12 cellular contexts compared by ENCODE assay signal in the genomic region with DNA sequence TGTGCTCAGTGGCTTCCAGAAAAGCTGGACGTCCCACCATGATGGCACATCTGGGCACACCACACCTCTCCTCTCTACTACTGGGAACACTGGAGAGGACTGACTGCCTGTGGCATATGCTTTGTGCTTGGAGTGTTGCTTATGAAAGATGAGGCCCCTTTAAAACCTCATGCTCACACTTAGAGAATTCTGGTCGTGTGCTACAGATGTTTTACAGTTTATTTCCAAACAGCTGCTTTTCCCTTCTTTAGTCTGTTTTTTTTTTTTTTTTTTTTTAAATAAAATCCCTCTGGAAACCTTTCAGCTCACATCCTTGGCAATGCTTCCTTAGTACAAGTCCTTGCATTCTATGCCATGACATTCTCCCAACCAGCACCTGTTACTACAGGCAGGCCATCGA.
"Had no signal": no experiment of that assay in that cellular context is flagged by ENCODE, and none has a peak within 500 bp of the region (broad histone marks: within the 10 kb centered on the region; RNA-seq: fewer than 3 reads in every experiment).

No MANE protein-coding gene starts in this region.

- H3K4me1 ChIP-seq: psoas muscle had no signal

- H3K27me3 ChIP-seq: thyroid gland had no signal

- H3K36me3 ChIP-seq: thyroid gland had no signal

- H3K4me3 ChIP-seq: coronary artery, psoas muscle, thyroid gland had no signal

- H3K9me3 ChIP-seq: psoas muscle, thyroid gland had no signal

- ATAC-seq: SK-N-SH treated with all-trans-retinoic acid at 6 μM for 48 hours, WTC11 had no signal

- H3K27ac ChIP-seq: psoas muscle, thyroid gland had no signal

- DNase-seq: activated CD4-positive, alpha-beta T cell treated with anti-CD3 and anti-CD28 coated beads, Interleukin-2, amount 10 ng/mL, durations not matched to agents 24 days and 14 days; activated naive CD4-positive, alpha-beta T cell treated with anti-CD3 and anti-CD28 coated beads, Interleukin-2, amount 10 ng/mL, durations not matched to agents 7 days and 5 days; activated T-cell treated with anti-CD3 and anti-CD28 coated beads for 4 hours; central memory CD4-positive, alpha-beta T cell; effector CD8-positive, alpha-beta T cell; glutamatergic neuron; left cardiac atrium; psoas muscle; thyroid gland had no signal
